In genomic region chr6:113936093-113936934, GRCh38 we compare ENCODE assay signal across 8 cellular contexts. TPM values are rescaled to one million over a fixed set of nuclear protein-coding genes. Genes with fewer than 3 reads are reported as not detected.
DNase-seq lines count a peak whose midpoint lies in the region; ATAC-seq and TF ChIP-seq lines count a peak whose summit lies in the region.

No MANE protein-coding gene starts in this region.

- H3K27me3 ChIP-seq in osteoblast (ENCODE audit: insufficient read depth, low read length): no peaks in the 10 kb centered on the region

- no peaks in the 10 kb centered on the region for H3K4me1 ChIP-seq in osteoblast (ENCODE audit: insufficient read depth, low read length)

- no peak overlapping the region for H3K4me2 ChIP-seq in osteoblast (ENCODE audit: insufficient read depth, low read length)

- H3K4me3 ChIP-seq in osteoblast (ENCODE audit: insufficient read depth, low read length): no peak overlapping the region

- TF ChIP-seq CTCF in osteoblast (IDR thresholded peaks at IDR 0.05; ENCODE audit: extremely low read depth, low read depth, low read length): peak; percentile 85

- DNase-seq in Ammon's horn (ENCODE audit: low spot score) (peak; percentile 49), NCI-H1105 treated with DMSO at 0.1 percent for 48 hours (lab: John Stamatoyannopoulos, UW) (peak; percentile 74), SKM-1 treated with dmso at 0.1 percent for 144 hours (lab: John Stamatoyannopoulos, UW; ENCODE audit: unreplicated experiment) (peak; percentile 49), fibroblast of peridontal ligament (ENCODE audit: extremely low read depth) (peak; percentile 88), osteoblast (ENCODE audit: insufficient read length, low spot score, missing footprints) (peak; percentile 69)
- no peak for DNase-seq in activated CD4-positive, alpha-beta T cell treated with anti-CD3 and anti-CD28 coated beads, Interleukin-2, amount 50 U/mL, for 48 hours

- no peaks in the 10 kb centered on the region for H3K9me3 ChIP-seq in osteoblast (ENCODE audit: low read depth, low read length)

- H4K20me1 ChIP-seq in osteoblast (ENCODE audit: insufficient read depth, low read length): no peaks in the 10 kb centered on the region

- H3K27ac ChIP-seq in osteoblast (ENCODE audit: low read depth, low read length): peak overlapping the region; percentile 1

- no peak overlapping the region for H2AFZ ChIP-seq in osteoblast (ENCODE audit: low read length)

- no peaks in the 10 kb centered on the region for H3K79me2 ChIP-seq in osteoblast (ENCODE audit: insufficient read depth, low read length)

- ATAC-seq in GM18517 (IDR thresholded peaks at IDR 0.05; ENCODE audit: unreplicated experiment) (peak; percentile 96), HG02885 (IDR thresholded peaks at IDR 0.05; ENCODE audit: poor library complexity, unreplicated experiment) (peak; percentile 92)

- H3K36me3 ChIP-seq in osteoblast (ENCODE audit: insufficient read depth, low read length): peaks cover 21% of the 10 kb centered on the region

RNA-seq across cellular contexts. Expression of gene HDAC2, which starts 34.6 kb away (rescaled TPM):
- total RNA-seq in osteoblast: 57.2 TPM in 2 replicates

Comparison
In these comparisons a context has a peak if more than half of its experiments do, and no peak if none do; other contexts are left out.
1. DNase-seq: peak in Ammon's horn (single experiment), NCI-H1105 treated with DMSO at 0.1 percent for 48 hours (single experiment), SKM-1 treated with dmso at 0.1 percent for 144 hours (single experiment), fibroblast of peridontal ligament (single experiment) and osteoblast (single experiment); none in activated CD4-positive, alpha-beta T cell treated with anti-CD3 and anti-CD28 coated beads, Interleukin-2, amount 50 U/mL, for 48 hours (0 of 2).